In the genomic region with DNA sequence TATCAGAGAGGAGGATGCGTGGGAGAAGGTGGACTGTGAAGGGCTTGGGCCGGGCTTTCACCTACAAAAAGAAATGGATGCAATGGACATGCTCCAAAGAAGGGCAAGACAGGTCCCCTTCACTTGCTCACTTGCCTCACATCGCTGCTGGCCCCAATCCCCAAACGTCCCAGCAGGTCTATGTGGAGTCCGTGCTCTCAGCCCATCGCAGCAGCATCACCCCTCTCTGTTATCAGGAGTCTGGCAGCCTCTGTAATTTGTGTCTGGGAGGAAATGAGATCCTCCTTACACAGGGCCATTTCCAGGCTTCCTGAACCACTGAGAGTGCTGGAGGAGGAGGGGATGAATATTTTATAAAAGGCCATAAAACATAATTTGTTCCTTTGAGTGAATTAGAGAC, we compare ENCODE assay signal across 24 cellular contexts.
"Had no signal": no experiment of that assay in that cellular context is flagged by ENCODE, and none has a peak within 500 bp of the region (broad histone marks: within the 10 kb centered on the region; RNA-seq: fewer than 3 reads in every experiment).

No MANE protein-coding gene starts in this region.

- H3K4me3 Mint-ChIP-seq: dendritic cell treated with granulocyte-macrophage colony-stimulating factor and Interleukin-4, amounts not matched to agents 40 ng/mL and 50 ng/mL, for 4 days; effector memory CD8-positive, alpha-beta T cell; naive B cell had no signal

- H3K4me1 Mint-ChIP-seq: naive B cell had no signal

- H3K36me3 Mint-ChIP-seq: naive B cell had no signal

- DNase-seq: cerebellar nuclear complex; colonic mucosa; cortex of kidney; effector CD8-positive, alpha-beta T cell; effector memory CD8-positive, alpha-beta T cell; erythroblast; esophagus squamous epithelium; foreskin fibroblast; foreskin melanocyte; gastrocnemius medialis; glutamatergic neuron; head of caudate nucleus; heart right ventricle; hippocampal formation; kidney; kidney glomerular epithelial cell; left colon; left lung; left ventricle myocardium superior; lower lobe of right lung; mesenchymal stem cell; mucosa of descending colon; naive B cell had no signal

- H3K27ac Mint-ChIP-seq: dendritic cell treated with granulocyte-macrophage colony-stimulating factor and Interleukin-4, amounts not matched to agents 40 ng/mL and 50 ng/mL, for 4 days; effector memory CD8-positive, alpha-beta T cell had no signal

- H3K9me3 Mint-ChIP-seq: dendritic cell treated with granulocyte-macrophage colony-stimulating factor and Interleukin-4, amounts not matched to agents 40 ng/mL and 50 ng/mL, for 4 days; effector memory CD8-positive, alpha-beta T cell had no signal
